Comparison of ENCODE assay signal across 16 cellular contexts in the genomic region with DNA sequence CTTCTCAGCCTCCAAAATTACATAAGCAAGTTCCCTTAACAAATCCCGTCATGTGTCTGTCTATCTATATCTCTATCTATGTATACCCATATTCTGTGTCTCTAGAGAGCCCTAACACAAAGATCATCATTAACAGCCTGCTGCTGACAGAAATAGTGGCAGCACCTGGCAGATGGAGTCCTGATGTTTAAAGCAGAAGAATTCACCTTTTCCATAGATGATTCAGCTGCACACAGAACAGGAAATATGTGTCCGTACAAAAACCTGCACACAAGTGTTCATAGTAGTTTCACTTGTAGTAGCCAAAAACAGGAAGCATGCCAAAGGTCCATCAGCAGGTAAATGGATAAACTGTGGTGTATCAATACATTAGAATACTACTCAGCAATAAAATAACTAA. TPM values are rescaled to one million over a fixed set of nuclear protein-coding genes. Genes with fewer than 3 reads are reported as not detected.
DNase-seq lines count a peak whose midpoint lies in the region; ATAC-seq and TF ChIP-seq lines count a peak whose summit lies in the region.
"Had no signal": no experiment of that assay in that cellular context is flagged by ENCODE, and none has a peak within 500 bp of the region (broad histone marks: within the 10 kb centered on the region; RNA-seq: fewer than 3 reads in every experiment).

No MANE protein-coding gene starts in this region.

- no peak for TF ChIP-seq CTCF in GM12865 (IDR thresholded peaks at IDR 0.05; ENCODE audit: insufficient read depth, low read depth, low read length, missing control alignments)
- TF ChIP-seq CTCF in H9 (conservative IDR thresholded peaks at IDR 0.05) = no peak

- peak; percentile 44 for DNase-seq in GM12865 (ENCODE audit: low read depth)
- no peak for DNase-seq in H9
- DNase-seq in G401 (ENCODE audit: low spot score) = no peak
- no peak for DNase-seq in activated CD8-positive, alpha-beta memory T cell treated with anti-CD3 and anti-CD28 coated beads, Interleukin-2, amount 10 ng/mL, durations not matched to agents 7 days and 5 days
- no peak for DNase-seq in SIG-M5 treated with dmso at 0.1 percent for 504 hours (lab: John Stamatoyannopoulos, UW; ENCODE audit: unreplicated experiment)
- DNase-seq: activated T-cell treated with anti-CD3 and anti-CD28 coated beads, Interleukin-2, amount 50 U/mL, for 1 hour; aorta; left cardiac atrium; MG63; naive B cell; NCI-H226; thyroid gland had no signal

- H3K27ac Mint-ChIP-seq in H9 = peak overlapping the region in 1 of 3 experiments; percentile 84; a peak in 1 of 7 replicates
- no peak overlapping the region for H3K27ac Mint-ChIP-seq in activated CD8-positive, alpha-beta memory T cell treated with anti-CD3 and anti-CD28 coated beads, Interleukin-2, amount 10 ng/mL, durations not matched to agents 7 days and 5 days

- no peak overlapping the region for H3K27ac ChIP-seq in H9 (ENCODE audit: insufficient read length, low read depth, low read length)
- H3K27ac ChIP-seq: gastroesophageal sphincter, thyroid gland had no signal

- H3K27me3 Mint-ChIP-seq in H9 (ENCODE audit: low read depth) = no peaks in the 10 kb centered on the region
- peaks cover 6% of the 10 kb centered on the region for H3K27me3 Mint-ChIP-seq in activated CD8-positive, alpha-beta memory T cell treated with anti-CD3 and anti-CD28 coated beads, Interleukin-2, amount 10 ng/mL, durations not matched to agents 7 days and 5 days

- H3K4me1 Mint-ChIP-seq in H9 = peaks cover 20 to 21% of the 10 kb centered on the region in 2 experiments
- peaks cover 12% of the 10 kb centered on the region for H3K4me1 Mint-ChIP-seq in activated CD8-positive, alpha-beta memory T cell treated with anti-CD3 and anti-CD28 coated beads, Interleukin-2, amount 10 ng/mL, durations not matched to agents 7 days and 5 days

- no peak overlapping the region for H3K4me2 ChIP-seq in H9 (ENCODE audit: insufficient read depth, insufficient read length, low read length)

- WGBS in H9 (ENCODE audit: extremely low coverage, insufficient read length, low lambda C conversion rate) = no CpG with 5 or more reads among the region's 2 CpGs

- H3K27me3 ChIP-seq in H9 (ENCODE audit: insufficient read depth, low read length) = no peaks in the 10 kb centered on the region
- H3K27me3 ChIP-seq: gastroesophageal sphincter, MG63, thyroid gland had no signal

- H3T11ph ChIP-seq in H9 (ENCODE audit: low read length) = no peak overlapping the region

- CTCF ChIA-PET in activated CD8-positive, alpha-beta memory T cell treated with anti-CD3 and anti-CD28 coated beads, Interleukin-2, amount 10 ng/mL, durations not matched to agents 7 days and 5 days (lab: Charles Lee) = no interaction called here

- no peak overlapping the region for H3K56ac ChIP-seq in H9 (ENCODE audit: insufficient read length, low read depth, low read length)

- in situ Hi-C loops in G401 (cut with HindIII; ENCODE audit: low sequenced_read_pairs) = no loop called here

- no peaks in the 10 kb centered on the region for H3K79me2 ChIP-seq in H9 (ENCODE audit: insufficient read depth, low read length)

- H3K9me3 Mint-ChIP-seq in H9 = no peaks in the 10 kb centered on the region; a peak in 1 of 5 replicates
- no peaks in the 10 kb centered on the region for H3K9me3 Mint-ChIP-seq in activated CD8-positive, alpha-beta memory T cell treated with anti-CD3 and anti-CD28 coated beads, Interleukin-2, amount 10 ng/mL, durations not matched to agents 7 days and 5 days (ENCODE audit: low read depth)
- H3K9me3 Mint-ChIP-seq: naive B cell had no signal

- ATAC-seq in GM19438 (IDR thresholded peaks at IDR 0.05; ENCODE audit: low read depth, unreplicated experiment) (peak; percentile 76), HG02763 (IDR thresholded peaks at IDR 0.05; ENCODE audit: unreplicated experiment) (peak; percentile 85), HG03457 (IDR thresholded peaks at IDR 0.05; ENCODE audit: unreplicated experiment) (peak; percentile 82)
- no peak for ATAC-seq in activated CD8-positive, alpha-beta memory T cell treated with anti-CD3 and anti-CD28 coated beads, Interleukin-2, amount 10 ng/mL, durations not matched to agents 7 days and 5 days
- ATAC-seq: gastroesophageal sphincter, left cardiac atrium had no signal

- no peaks in the 10 kb centered on the region; a peak in 2 of 7 replicates for H3K36me3 Mint-ChIP-seq in H9 (ENCODE audit: insufficient read depth in 1 of 3, low read depth in 3 of 3)
- no peaks in the 10 kb centered on the region for H3K36me3 Mint-ChIP-seq in activated CD8-positive, alpha-beta memory T cell treated with anti-CD3 and anti-CD28 coated beads, Interleukin-2, amount 10 ng/mL, durations not matched to agents 7 days and 5 days
- H3K36me3 Mint-ChIP-seq: naive B cell had no signal

- H2BK15ac ChIP-seq in H9 (ENCODE audit: low read depth, low read length) = no peak overlapping the region

- H3K4me3 ChIP-seq in GM12865 (ENCODE audit: low read depth, low read length) = no peak overlapping the region
- H3K4me3 ChIP-seq: gastroesophageal sphincter, MG63, thyroid gland had no signal

- no peak overlapping the region for H2AK5ac ChIP-seq in H9 (ENCODE audit: insufficient read length, low read length)

- H4K20me1 ChIP-seq in H9 (ENCODE audit: control insufficient read depth, insufficient read depth, insufficient read length) = no peaks in the 10 kb centered on the region

- no peaks in the 10 kb centered on the region for H3K9me3 ChIP-seq in H9 (ENCODE audit: control insufficient read depth, low read depth, low read length)
- H3K9me3 ChIP-seq: gastroesophageal sphincter, MG63, thyroid gland had no signal

- no peak overlapping the region for H3K23ac ChIP-seq in H9 (ENCODE audit: insufficient read length, low read depth, low read length)

- no peak overlapping the region for H3K4ac ChIP-seq in H9 (ENCODE audit: low read depth, low read length)

- H2BK5ac ChIP-seq in H9 (ENCODE audit: insufficient read length, low read length) = no peak overlapping the region

- H3K79me1 ChIP-seq in H9 (ENCODE audit: insufficient read depth, low read depth, low read length, poor library complexity, severe bottlenecking) = no peaks in the 10 kb centered on the region

- H4K5ac ChIP-seq in H9 (ENCODE audit: insufficient read length, low read depth, low read length) = no peak overlapping the region

- H3K4me3 Mint-ChIP-seq in H9 = no peak overlapping the region
- no peak overlapping the region for H3K4me3 Mint-ChIP-seq in activated CD8-positive, alpha-beta memory T cell treated with anti-CD3 and anti-CD28 coated beads, Interleukin-2, amount 10 ng/mL, durations not matched to agents 7 days and 5 days
- H3K4me3 Mint-ChIP-seq: naive B cell had no signal

- H2AFZ ChIP-seq in H9 (ENCODE audit: low read length) = no peak overlapping the region

- H3K14ac ChIP-seq in H9 (ENCODE audit: insufficient read depth, low read length) = no peak overlapping the region

- H4K91ac ChIP-seq in H9 (ENCODE audit: insufficient read length, low read depth, low read length) = no peak overlapping the region

- H4K8ac ChIP-seq in H9 (replicated peaks; ENCODE audit: insufficient read length, low read depth, low read length) = no peak overlapping the region

- H2BK12ac ChIP-seq in H9 (ENCODE audit: insufficient read length, low read depth, low read length) = no peak overlapping the region

- H3K4me1 ChIP-seq in H9 (ENCODE audit: insufficient read depth, low read length) = peaks cover 5% of the 10 kb centered on the region
- H3K4me1 ChIP-seq: gastroesophageal sphincter, thyroid gland had no signal

- H3K9ac ChIP-seq in H9 (ENCODE audit: extremely low read depth, insufficient read length, low read length) = no peak overlapping the region

- no peak overlapping the region for H2BK20ac ChIP-seq in H9 (ENCODE audit: low read depth, low read length, poor library complexity, severe bottlenecking)

- no peaks in the 10 kb centered on the region for H3K23me2 ChIP-seq in H9 (ENCODE audit: insufficient read length, low read depth, low read length, poor library complexity, severe bottlenecking)

- no peak overlapping the region for H3K18ac ChIP-seq in H9 (ENCODE audit: insufficient read length, low read depth, low read length)

- no peak overlapping the region for H2BK120ac ChIP-seq in H9 (ENCODE audit: low read depth, low read length, poor library complexity, severe bottlenecking)

RNA-seq across cellular contexts. Expression of gene ACO1, which starts 45.0 kb away (rescaled TPM):
- total RNA-seq in H9 (2021) = 44.5 and 45.0 TPM in 2 replicates
- total RNA-seq in G401 (2014; rRNA removed; shearing (Covaris generic)) = 43.1 and 56.8 TPM in 2 replicates
- 1 to 10 TPM; 7.0 to 9.9 TPM for total RNA-seq in activated CD8-positive, alpha-beta memory T cell treated with anti-CD3 and anti-CD28 coated beads, Interleukin-2, amount 10 ng/mL, durations not matched to agents 7 days and 5 days
